29 cellular contexts compared by ENCODE assay signal in genomic region chr18:76974345-76974744, GRCh38.
DNase-seq lines count a peak whose midpoint lies in the region; ATAC-seq lines count a peak whose summit lies in the region.
"Had no signal": no experiment of that assay in that cellular context is flagged by ENCODE, and none has a peak within 500 bp of the region (broad histone marks: within the 10 kb centered on the region; RNA-seq: fewer than 3 reads in every experiment).

No MANE protein-coding gene starts in this region.

- H3K27ac Mint-ChIP-seq in stimulated activated naive B cell treated with anti-CD40 and anti-IgM and Interleukin-4, amounts not matched to agents 10 μg/mL and 1 μg/mL and 100 μg/mL, for 72 hours: peak overlapping the region; percentile 43
- H3K27ac Mint-ChIP-seq in activated CD4-positive, alpha-beta T cell treated with anti-CD3 and anti-CD28 coated beads, Interleukin-2, amount 10 ng/mL, durations not matched to agents 7 days and 5 days: no peak overlapping the region
- H3K27ac Mint-ChIP-seq: CD8-positive, alpha-beta T cell; HFFc6 had no signal

- CTCF ChIA-PET in activated CD4-positive, alpha-beta T cell treated with anti-CD3 and anti-CD28 coated beads, Interleukin-2, amount 10 ng/mL, durations not matched to agents 7 days and 5 days (lab: Charles Lee): interaction anchor here (1.5 kb wide), 1 partner anchor 9 kb away, joined by 6 read pairs; no protein-coding TSS in a partner anchor

- peaks cover 29 to 50% of the 10 kb centered on the region in 2 donors for H3K36me3 Mint-ChIP-seq in stimulated activated naive B cell treated with anti-CD40 and anti-IgM and Interleukin-4, amounts not matched to agents 10 μg/mL and 1 μg/mL and 100 μg/mL, for 72 hours
- no peaks in the 10 kb centered on the region for H3K36me3 Mint-ChIP-seq in activated CD4-positive, alpha-beta T cell treated with anti-CD3 and anti-CD28 coated beads, Interleukin-2, amount 10 ng/mL, durations not matched to agents 7 days and 5 days (ENCODE audit: low read depth)

- H3K9me3 Mint-ChIP-seq in stimulated activated naive B cell treated with anti-CD40 and anti-IgM and Interleukin-4, amounts not matched to agents 10 μg/mL and 1 μg/mL and 100 μg/mL, for 72 hours: peaks cover 0 to 6% of the 10 kb centered on the region in 2 donors
- no peaks in the 10 kb centered on the region for H3K9me3 Mint-ChIP-seq in activated CD4-positive, alpha-beta T cell treated with anti-CD3 and anti-CD28 coated beads, Interleukin-2, amount 10 ng/mL, durations not matched to agents 7 days and 5 days
- H3K9me3 Mint-ChIP-seq: CD8-positive, alpha-beta T cell; GM23338; HFFc6 had no signal

- POLR2A ChIA-PET in activated CD4-positive, alpha-beta T cell treated with anti-CD3 and anti-CD28 coated beads, Interleukin-2, amount 10 ng/mL, durations not matched to agents 7 days and 5 days (lab: Charles Lee): no interaction called here

- peak in 3 of 61 donors; percentile 39 to 69 (median 57) for DNase-seq in caudate nucleus (lab: John Stamatoyannopoulos, UW)
- DNase-seq in islet precursor cell: peak; percentile 22
- no peak for DNase-seq in stimulated activated naive B cell treated with anti-CD40 and anti-IgM and Interleukin-4, amounts not matched to agents 10 μg/mL and 1 μg/mL and 100 μg/mL, for 72 hours
- no peak for DNase-seq in iPS-NIHi11 (ENCODE audit: low spot score)
- no peak for DNase-seq in SIG-M5 (lab: John Stamatoyannopoulos, UW)
- no peak for DNase-seq in activated CD4-positive, alpha-beta T cell treated with anti-CD3 and anti-CD28 coated beads, Interleukin-2, amount 10 ng/mL, durations not matched to agents 7 days and 5 days
- DNase-seq: Caco-2; DMS 273 treated with DMSO at 0.1 percent for 48 hours; DMS79; EL; GDM1; HFFc6; IMR-90; NCI-H1092 treated with DMSO at 0.1 percent for 48 hours; NCI-H1436 treated with DMSO at 0.1 percent for 48 hours; NCI-H2029; NCI-H446; NCI-H524 treated with DMSO at 0.1 percent for 48 hours; NCI-H774; NK-92 treated with Interleukin-12 subunit alpha and Interleukin-12 subunit beta, amount 100 ng/mL, for 24 hours; PC-3; SJCRH30 had no signal

- no peaks in the 10 kb centered on the region for H3K27me3 Mint-ChIP-seq in stimulated activated naive B cell treated with anti-CD40 and anti-IgM and Interleukin-4, amounts not matched to agents 10 μg/mL and 1 μg/mL and 100 μg/mL, for 72 hours
- no peaks in the 10 kb centered on the region for H3K27me3 Mint-ChIP-seq in activated CD4-positive, alpha-beta T cell treated with anti-CD3 and anti-CD28 coated beads, Interleukin-2, amount 10 ng/mL, durations not matched to agents 7 days and 5 days

- H3K4me3 Mint-ChIP-seq in stimulated activated naive B cell treated with anti-CD40 and anti-IgM and Interleukin-4, amounts not matched to agents 10 μg/mL and 1 μg/mL and 100 μg/mL, for 72 hours: no peak overlapping the region
- no peak overlapping the region for H3K4me3 Mint-ChIP-seq in activated CD4-positive, alpha-beta T cell treated with anti-CD3 and anti-CD28 coated beads, Interleukin-2, amount 10 ng/mL, durations not matched to agents 7 days and 5 days
- H3K4me3 Mint-ChIP-seq: CD8-positive, alpha-beta T cell; GM23338; HFFc6 had no signal

- no peak for ATAC-seq in stimulated activated naive B cell treated with anti-CD40 and anti-IgM and Interleukin-4, amounts not matched to agents 10 μg/mL and 1 μg/mL and 100 μg/mL, for 72 hours (replicated peaks)
- no peak for ATAC-seq in HG03460 (IDR thresholded peaks at IDR 0.05; ENCODE audit: unreplicated experiment)
- ATAC-seq: CD8-positive, alpha-beta T cell; GM12878; PC-3; SK-N-SH treated with all-trans-retinoic acid at 6 μM for 48 hours had no signal

- peak overlapping the region; percentile 31 for H3K27ac ChIP-seq in caudate nucleus (ENCODE audit: low read depth, low read length)
- H3K27ac ChIP-seq: C4-2B, KMS-11, SJCRH30 had no signal

- peaks cover 32 to 54% of the 10 kb centered on the region in 2 donors for H3K4me1 Mint-ChIP-seq in stimulated activated naive B cell treated with anti-CD40 and anti-IgM and Interleukin-4, amounts not matched to agents 10 μg/mL and 1 μg/mL and 100 μg/mL, for 72 hours
- H3K4me1 Mint-ChIP-seq in activated CD4-positive, alpha-beta T cell treated with anti-CD3 and anti-CD28 coated beads, Interleukin-2, amount 10 ng/mL, durations not matched to agents 7 days and 5 days: peaks cover 6% of the 10 kb centered on the region
